ENCODE assay signal across 8 cellular contexts in genomic region chr3:15428539-15428938, GRCh38. TPM values are rescaled to one million over a fixed set of nuclear protein-coding genes. Genes with fewer than 3 reads are reported as not detected.
DNase-seq lines count a peak whose midpoint lies in the region; ATAC-seq, FAIRE-seq and TF ChIP-seq lines count a peak whose summit lies in the region.

No MANE protein-coding gene starts in this region.

- TF ChIP-seq RAD21 in A549 (conservative IDR thresholded peaks at IDR 0.05 in 1 of 2, IDR thresholded peaks at IDR 0.05 in 1 of 2): no peak

- H3K36me3 ChIP-seq in trophoblast cell (ENCODE audit: control insufficient read depth in 1 of 2, insufficient read depth in 2 of 2, low read length in 2 of 2): peaks cover 14 to 17% of the 10 kb centered on the region in 2 experiments

- H3K79me1 ChIP-seq in H9 (ENCODE audit: insufficient read depth, low read depth, low read length, poor library complexity, severe bottlenecking): no peaks in the 10 kb centered on the region
- peaks cover 9% of the 10 kb centered on the region for H3K79me1 ChIP-seq in trophoblast cell (ENCODE audit: low read length)

- H2BK120ac ChIP-seq in H9 (ENCODE audit: low read depth, low read length, poor library complexity, severe bottlenecking): no peak overlapping the region
- H2BK120ac ChIP-seq in trophoblast cell (ENCODE audit: insufficient read depth, low read length, poor library complexity): no peak overlapping the region

- H2BK5ac ChIP-seq in H9 (ENCODE audit: insufficient read length, low read length) (no peak overlapping the region), trophoblast cell (ENCODE audit: low read depth, low read length, poor library complexity) (no peak overlapping the region)

- H3K27me3 Mint-ChIP-seq in H9 (ENCODE audit: low read depth): no peaks in the 10 kb centered on the region; the same call in 1 of the 2 replicates
- H3K27me3 Mint-ChIP-seq in activated B cell treated with CpG ODN at 0.5 μM for 24 hours: no peaks in the 10 kb centered on the region

- no peak overlapping the region for H2BK15ac ChIP-seq in H9 (ENCODE audit: low read depth, low read length)

- WGBS in A549 (ENCODE audit: missing lambda C conversion rate): 6% methylated on average over 9 of the region's 9 CpGs
- WGBS in H9 (ENCODE audit: extremely low coverage, insufficient read length, low lambda C conversion rate): no CpG with 5 or more reads among the region's 9 CpGs
- no CpG with 5 or more reads among the region's 9 CpGs for WGBS in trophoblast cell (ENCODE audit: extremely low coverage, insufficient coverage, insufficient read length)

- DNase-seq in A549 (ENCODE audit: low read depth in 1 of 2, low spot score in 1 of 2) (peak in 1 of 2 experiments; percentile 15), H9 (no peak), activated B cell treated with CpG ODN at 0.5 μM for 24 hours (no peak), fibroblast of peridontal ligament (ENCODE audit: extremely low read depth) (peak; percentile 71), trophoblast cell (peak; percentile 46 to 61), SHP77 (lab: John Stamatoyannopoulos, UW) (no peak), NCI-H1694 treated with DMSO at 0.1 percent for 48 hours (lab: John Stamatoyannopoulos, UW) (no peak), GM20000 (ENCODE audit: low spot score) (no peak)

- H2AFZ ChIP-seq in H9 (ENCODE audit: low read length) (no peak overlapping the region), trophoblast cell (ENCODE audit: insufficient read depth, low read length, poor library complexity) (no peak overlapping the region)

- peak overlapping the region; percentile 66 for H3K9ac ChIP-seq in H9 (ENCODE audit: extremely low read depth, insufficient read length, low read length)
- H3K9ac ChIP-seq in trophoblast cell (ENCODE audit: low read length): peak overlapping the region; percentile 60

- FAIRE-seq in A549 (lab: Jason Lieb, UNC): no peak

- H3K36me3 Mint-ChIP-seq in H9 (ENCODE audit: insufficient read depth in 1 of 3, low read depth in 3 of 3) (peaks cover 7 to 47% (median 45%) of the 10 kb centered on the region in 3 experiments; a peak in 6 of 7 replicates), activated B cell treated with CpG ODN at 0.5 μM for 24 hours (ENCODE audit: low read depth) (peaks cover 54% of the 10 kb centered on the region)

- TF ChIP-seq CTCF in A549 (IDR thresholded peaks at IDR 0.05) (no peak), H9 (conservative IDR thresholded peaks at IDR 0.05) (no peak), activated B cell treated with CpG ODN at 0.5 μM for 24 hours (IDR thresholded peaks at IDR 0.05) (no peak), GM20000 (IDR thresholded peaks at IDR 0.05; ENCODE audit: extremely low read depth, missing control alignments) (no peak)

- no peak overlapping the region for H4K5ac ChIP-seq in H9 (ENCODE audit: insufficient read length, low read depth, low read length)

- no peak overlapping the region for H3K14ac ChIP-seq in H9 (ENCODE audit: insufficient read depth, low read length)
- no peak overlapping the region for H3K14ac ChIP-seq in trophoblast cell (ENCODE audit: low read length)

- H3K56ac ChIP-seq in H9 (ENCODE audit: insufficient read length, low read depth, low read length): no peak overlapping the region

- no peak overlapping the region for H3T11ph ChIP-seq in H9 (ENCODE audit: low read length)

- peak overlapping the region; percentile 81 to 95; a peak in 4 of 6 replicates for H3K27ac ChIP-seq in A549
- no peak overlapping the region for H3K27ac ChIP-seq in H9 (ENCODE audit: insufficient read length, low read depth, low read length)
- peak overlapping the region; percentile 52 for H3K27ac ChIP-seq in trophoblast cell (ENCODE audit: low read depth, low read length)

- H3K4ac ChIP-seq in H9 (ENCODE audit: low read depth, low read length): no peak overlapping the region
- H3K4ac ChIP-seq in trophoblast cell (ENCODE audit: low read depth, low read length): peak overlapping the region; percentile 96

- H2BK12ac ChIP-seq in H9 (ENCODE audit: insufficient read length, low read depth, low read length) (no peak overlapping the region), trophoblast cell (ENCODE audit: low read length) (no peak overlapping the region)

- TF ChIP-seq EP300 in A549 (IDR thresholded peaks at IDR 0.05): no peak

- CTCF ChIA-PET in A549 (lab: Yijun Ruan, JAX) (no interaction called here), activated B cell treated with CpG ODN at 0.5 μM for 24 hours (lab: Charles Lee) (no interaction called here)

- peak overlapping the region in 1 of 3 experiments; percentile 99; a peak in 3 of 7 replicates for H3K27ac Mint-ChIP-seq in H9
- H3K27ac Mint-ChIP-seq in activated B cell treated with CpG ODN at 0.5 μM for 24 hours: peak overlapping the region; percentile 95

- no peak overlapping the region for H4K12ac ChIP-seq in trophoblast cell (ENCODE audit: low read depth, low read length)

- no peak overlapping the region for H4K8ac ChIP-seq in H9 (replicated peaks; ENCODE audit: insufficient read length, low read depth, low read length)
- H4K8ac ChIP-seq in trophoblast cell (ENCODE audit: low read depth, low read length): peak overlapping the region; percentile 17

- H3K27me3 ChIP-seq in H9 (ENCODE audit: insufficient read depth, low read length) (no peaks in the 10 kb centered on the region), trophoblast cell (ENCODE audit: insufficient read depth, low read length) (no peaks in the 10 kb centered on the region)

- POLR2A ChIA-PET in A549 (lab: Yijun Ruan, JAX) (interaction anchor here (0.6 kb wide), 1 partner anchor 480 kb away, joined by 3 read pairs; no protein-coding TSS in a partner anchor), activated B cell treated with CpG ODN at 0.5 μM for 24 hours (lab: Charles Lee) (no interaction called here)

- no peak overlapping the region for H2BK20ac ChIP-seq in H9 (ENCODE audit: low read depth, low read length, poor library complexity, severe bottlenecking)

- H3K9me3 Mint-ChIP-seq in H9 (no peaks in the 10 kb centered on the region), activated B cell treated with CpG ODN at 0.5 μM for 24 hours (no peaks in the 10 kb centered on the region)

- H3K23ac ChIP-seq in H9 (ENCODE audit: insufficient read length, low read depth, low read length) (no peak overlapping the region), trophoblast cell (ENCODE audit: low read length) (no peak overlapping the region)

- intact Hi-C loops in activated B cell treated with CpG ODN at 0.5 μM for 24 hours (cut with micrococcal nuclease): loop anchor here (5.0 to 10.0 kb wide), 2 partner anchors 386 to 481 kb away; partner anchors contain the start of gene NR2C2

- H3K4me1 ChIP-seq in A549 (peaks cover 21% of the 10 kb centered on the region; the same call in 2 of the 3 replicates), H9 (ENCODE audit: insufficient read depth, low read length) (no peaks in the 10 kb centered on the region), trophoblast cell (ENCODE audit: control insufficient read depth in 1 of 2, insufficient read depth in 2 of 2, low read length in 2 of 2) (peaks cover 1 to 7% of the 10 kb centered on the region in 2 experiments)

- H3K23me2 ChIP-seq in H9 (ENCODE audit: insufficient read length, low read depth, low read length, poor library complexity, severe bottlenecking): peaks cover 19% of the 10 kb centered on the region

- H3K4me3 Mint-ChIP-seq in H9 (peak overlapping the region; percentile 96 to 99), activated B cell treated with CpG ODN at 0.5 μM for 24 hours (peak overlapping the region; percentile 96)

- no peak for TF ChIP-seq POLR2A in A549 (IDR thresholded peaks at IDR 0.05; ENCODE audit: low read length)

- H3K4me3 ChIP-seq in A549 (peak overlapping the region; percentile 84), trophoblast cell (ENCODE audit: low read depth, low read length) (peak overlapping the region; percentile 97)

- H4K20me1 ChIP-seq in H9 (ENCODE audit: control insufficient read depth, insufficient read depth, insufficient read length): no peaks in the 10 kb centered on the region

- H3K79me2 ChIP-seq in H9 (ENCODE audit: insufficient read depth, low read length) (peaks cover 13% of the 10 kb centered on the region; the same call in 1 of the 2 replicates), trophoblast cell (ENCODE audit: control insufficient read depth, insufficient read depth, low read length, poor library complexity) (peaks cover 14% of the 10 kb centered on the region)

- H3K4me1 Mint-ChIP-seq in H9 (peaks cover 23 to 24% of the 10 kb centered on the region in 2 experiments), activated B cell treated with CpG ODN at 0.5 μM for 24 hours (peaks cover 50% of the 10 kb centered on the region)

- H3K18ac ChIP-seq in H9 (ENCODE audit: insufficient read length, low read depth, low read length): no peak overlapping the region
- H3K18ac ChIP-seq in trophoblast cell (ENCODE audit: low read length): no peak overlapping the region

- H4K91ac ChIP-seq in H9 (ENCODE audit: insufficient read length, low read depth, low read length) (no peak overlapping the region), trophoblast cell (ENCODE audit: low read depth, low read length) (no peak overlapping the region)

- H3K4me2 ChIP-seq in A549 (peak overlapping the region; percentile 97), H9 (ENCODE audit: insufficient read depth, insufficient read length, low read length) (peak overlapping the region; percentile 96), trophoblast cell (ENCODE audit: low read length) (peak overlapping the region; percentile 74)

- H2AK5ac ChIP-seq in H9 (ENCODE audit: insufficient read length, low read length) (no peak overlapping the region), trophoblast cell (ENCODE audit: low read length) (no peak overlapping the region)

- ATAC-seq in A549 (peak in 1 of 2 experiments; percentile 9; a peak in 3 of 6 replicates), activated B cell treated with CpG ODN at 0.5 μM for 24 hours (ENCODE audit: low read depth) (no peak)

- H3K9me3 ChIP-seq in A549 (no peaks in the 10 kb centered on the region), H9 (ENCODE audit: control insufficient read depth, low read depth, low read length) (no peaks in the 10 kb centered on the region), trophoblast cell (ENCODE audit: insufficient read depth, low read depth, low read length) (no peaks in the 10 kb centered on the region)

RNA-seq across cellular contexts. Expression of gene EAF1, which starts 1.1 kb away (rescaled TPM):
- 18.6 and 20.7 TPM in 2 replicates for polyA plus RNA-seq in A549 (2011; rRNA removed)
- 7.4 and 9.9 TPM in 2 replicates for polyA plus RNA-seq in A549 (2012; cell fraction: cytosol; rRNA removed)
- polyA plus RNA-seq in A549 (2012; cell fraction: nucleus; rRNA removed): 6.8 and 7.2 TPM in 2 replicates
- 12.3 to 13.9 TPM (median 13.6 TPM) in 3 replicates for polyA plus RNA-seq in A549 (2017; fragmentation: RNase III; extraction: RNeasy Plus Mini Kit Qiagen cat#74134 plus additional on column Dnase treatment)
- 29.5 and 29.6 TPM in 2 replicates for polyA minus RNA-seq in A549 (2011; rRNA and poly(A)+ RNA removed)
- total RNA-seq in H9 (2021): 34.3 and 37.9 TPM in 2 replicates
- 19.2 and 19.7 TPM in 2 replicates for total RNA-seq in activated B cell treated with CpG ODN at 0.5 μM for 24 hours
- polyA plus RNA-seq in trophoblast cell (2013): 44.8 and 48.3 TPM in 2 replicates

RNA-seq across cellular contexts. Expression of gene METTL6, which starts 1.2 kb away (rescaled TPM):
- polyA plus RNA-seq in A549 (2011; rRNA removed) (37.4 and 42.7 TPM in 2 replicates), A549 (2017; fragmentation: RNase III; extraction: RNeasy Plus Mini Kit Qiagen cat#74134 plus additional on column Dnase treatment) (26.3 to 29.6 TPM (median 28.3 TPM) in 3 replicates)
- 16.9 and 17.4 TPM in 2 replicates for polyA plus RNA-seq in A549 (2012; cell fraction: cytosol; rRNA removed)
- polyA plus RNA-seq in A549 (2012; cell fraction: nucleus; rRNA removed): 4.4 and 9.7 TPM in 2 replicates
- 17.2 and 18.0 TPM in 2 replicates for polyA minus RNA-seq in A549 (2011; rRNA and poly(A)+ RNA removed)
- total RNA-seq in H9 (2021) (24.1 and 25.6 TPM in 2 replicates), activated B cell treated with CpG ODN at 0.5 μM for 24 hours (18.7 and 20.2 TPM in 2 replicates)
- polyA plus RNA-seq in trophoblast cell (2013): 19.9 TPM in 2 replicates

Comparison
In these comparisons a context has a peak if more than half of its experiments do, and no peak if none do; other contexts are left out.
1. DNase-seq: peak in fibroblast of peridontal ligament (single experiment) and trophoblast cell (2 of 2); none in H9 (single experiment), activated B cell treated with CpG ODN at 0.5 μM for 24 hours (single experiment), SHP77 (0 of 2), NCI-H1694 treated with DMSO at 0.1 percent for 48 hours (single experiment) and GM20000 (single experiment).
2. Peak in every context shown above with its lines, with median percentiles within 50 percentile points of each other: H3K4me2 ChIP-seq.